19 cellular contexts compared by ENCODE assay signal in the genomic region with DNA sequence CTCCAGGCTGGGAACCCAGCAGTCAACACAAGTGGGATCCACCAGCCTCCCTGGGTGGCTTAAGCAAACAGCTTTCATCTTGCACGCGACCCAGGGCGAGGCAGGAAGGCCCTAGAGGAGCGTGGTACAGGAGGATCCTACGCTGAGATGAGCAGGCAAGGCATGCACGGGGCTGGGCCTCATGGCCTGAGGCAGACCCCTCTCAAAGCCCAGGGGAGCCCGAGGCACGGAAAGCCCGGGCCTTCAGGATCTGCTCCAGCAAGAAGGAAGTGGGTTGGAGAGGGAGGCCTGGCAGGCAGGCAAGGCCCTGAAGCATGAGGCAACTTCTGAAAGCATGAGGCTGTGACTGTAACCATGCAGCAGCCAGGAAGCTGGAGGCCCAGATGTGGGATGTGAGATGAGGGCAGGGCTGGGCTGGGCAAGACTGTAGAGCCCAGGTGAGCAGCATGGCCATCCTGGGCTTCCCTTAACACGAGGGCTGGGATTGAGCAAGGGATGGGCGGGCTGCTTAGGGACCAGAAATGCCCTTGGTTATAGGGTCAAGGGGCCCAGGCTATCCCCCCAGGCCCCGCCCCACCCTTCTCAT.
"Had no signal": no experiment of that assay in that cellular context is flagged by ENCODE, and none has a peak within 500 bp of the region (broad histone marks: within the 10 kb centered on the region; RNA-seq: fewer than 3 reads in every experiment).

No MANE protein-coding gene starts in this region.

- H3K27me3 ChIP-seq: colonic mucosa, foreskin keratinocyte, hepatocyte, testis, tibial nerve had no signal

- H3K4me2 ChIP-seq: hepatocyte had no signal

- H3K4me3 ChIP-seq: colonic mucosa, hepatocyte, skin epidermis, testis, tibial nerve had no signal

- DNase-seq: colonic mucosa; effector CD4-positive, alpha-beta T cell; endodermal cell; erythroblast; foreskin keratinocyte; left ventricle myocardium superior; mesendoderm; naive B cell; stimulated activated CD4-positive, alpha-beta T cell treated with anti-CD3 and anti-CD28 coated beads, Interleukin-2, amount 100 ng/mL, for 24 hours; stimulated activated CD4-positive, alpha-beta T cell treated with anti-CD3 and anti-CD28 coated beads, Interleukin-4, amount 100 ng/mL, for 4 hours; stimulated activated naive B cell treated with anti-CD40 and anti-IgM and Interleukin-4, amounts not matched to agents 10 μg/mL and 1 μg/mL and 100 μg/mL, for 72 hours; stimulated activated naive CD8-positive, alpha-beta T cell treated with anti-CD3 and anti-CD28 coated beads, Interleukin-15, amount 100 ng/mL, for 72 hours; testis had no signal

- H3K4me1 ChIP-seq: colonic mucosa, foreskin keratinocyte, testis had no signal

- H3K4me1 Mint-ChIP-seq: endodermal cell; naive B cell; stimulated activated naive B cell treated with anti-CD40 and anti-IgM and Interleukin-4, amounts not matched to agents 10 μg/mL and 1 μg/mL and 100 μg/mL, for 72 hours; stimulated activated naive CD8-positive, alpha-beta T cell treated with anti-CD3 and anti-CD28 coated beads, Interleukin-15, amount 100 ng/mL, for 72 hours had no signal

- H3K27ac Mint-ChIP-seq: endodermal cell; naive B cell; nephron; stimulated activated naive B cell treated with anti-CD40 and anti-IgM and Interleukin-4, amounts not matched to agents 10 μg/mL and 1 μg/mL and 100 μg/mL, for 72 hours had no signal

- H3K9me3 Mint-ChIP-seq: naive B cell, nephron had no signal

- H3K36me3 ChIP-seq: colonic mucosa, tibial nerve had no signal

- H3K36me3 Mint-ChIP-seq: naive B cell; stimulated activated naive B cell treated with anti-CD40 and anti-IgM and Interleukin-4, amounts not matched to agents 10 μg/mL and 1 μg/mL and 100 μg/mL, for 72 hours had no signal

- H3K9me3 ChIP-seq: colonic mucosa, testis had no signal

- H3K79me2 ChIP-seq: hepatocyte had no signal

- ATAC-seq: foreskin keratinocyte; left colon; left ventricle myocardium superior; sciatic nerve; stimulated activated naive B cell treated with anti-CD40 and anti-IgM and Interleukin-4, amounts not matched to agents 10 μg/mL and 1 μg/mL and 100 μg/mL, for 72 hours; stimulated activated naive CD8-positive, alpha-beta T cell treated with anti-CD3 and anti-CD28 coated beads, Interleukin-15, amount 100 ng/mL, for 72 hours had no signal

- H3K27ac ChIP-seq: colonic mucosa, foreskin keratinocyte, hepatocyte, skin epidermis, testis, tibial nerve had no signal

- H3K27me3 Mint-ChIP-seq: stimulated activated naive B cell treated with anti-CD40 and anti-IgM and Interleukin-4, amounts not matched to agents 10 μg/mL and 1 μg/mL and 100 μg/mL, for 72 hours; stimulated activated naive CD8-positive, alpha-beta T cell treated with anti-CD3 and anti-CD28 coated beads, Interleukin-15, amount 100 ng/mL, for 72 hours had no signal

- H2AFZ ChIP-seq: hepatocyte had no signal

- H3K4me3 Mint-ChIP-seq: endodermal cell; naive B cell; nephron; stimulated activated naive B cell treated with anti-CD40 and anti-IgM and Interleukin-4, amounts not matched to agents 10 μg/mL and 1 μg/mL and 100 μg/mL, for 72 hours; stimulated activated naive CD8-positive, alpha-beta T cell treated with anti-CD3 and anti-CD28 coated beads, Interleukin-15, amount 100 ng/mL, for 72 hours had no signal
